ENCODE assay signal across 2 cellular contexts in the genomic region with DNA sequence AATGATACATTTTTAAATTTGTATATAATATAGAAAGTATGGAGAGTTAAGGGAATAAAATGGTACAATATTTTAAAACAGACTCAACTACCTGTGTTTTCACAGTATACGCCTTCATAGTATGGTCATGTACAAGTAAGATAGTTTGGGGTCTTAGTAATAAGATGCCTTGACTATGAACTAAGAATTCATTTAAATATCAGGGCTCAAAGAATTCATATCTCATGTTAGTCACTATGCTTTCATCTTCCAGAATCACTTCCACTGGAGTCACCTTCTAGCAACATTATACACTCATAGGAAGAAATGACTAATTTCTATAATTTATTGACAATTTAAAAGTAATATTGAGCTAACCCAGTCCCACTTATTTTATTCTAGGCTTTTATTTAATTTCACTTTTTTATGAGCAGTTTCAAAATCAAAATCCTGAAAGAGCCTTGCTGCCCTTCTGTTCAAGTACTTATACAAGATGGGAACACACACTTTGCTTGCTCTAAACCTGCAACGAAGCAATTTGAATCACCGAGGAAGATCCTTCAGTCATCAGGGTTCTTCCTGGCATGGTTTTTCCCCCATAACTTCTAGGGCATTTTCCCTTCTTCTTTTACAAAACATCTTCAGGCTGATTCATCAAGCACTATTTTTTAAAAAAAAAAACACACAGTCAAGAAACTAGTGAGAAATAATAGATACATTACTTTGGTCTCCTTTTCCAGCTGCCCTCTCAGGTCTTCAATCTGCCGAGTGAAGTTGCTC.
TF ChIP-seq lines count a peak whose summit lies in the region.

No MANE protein-coding gene starts in this region.

TF ChIP-seq in SK-N-SH, 30 proteins besides CTCF, POLR2A, EP300 and RAD21 (continued from another document):
- TF ChIP-seq, protein P1, sequence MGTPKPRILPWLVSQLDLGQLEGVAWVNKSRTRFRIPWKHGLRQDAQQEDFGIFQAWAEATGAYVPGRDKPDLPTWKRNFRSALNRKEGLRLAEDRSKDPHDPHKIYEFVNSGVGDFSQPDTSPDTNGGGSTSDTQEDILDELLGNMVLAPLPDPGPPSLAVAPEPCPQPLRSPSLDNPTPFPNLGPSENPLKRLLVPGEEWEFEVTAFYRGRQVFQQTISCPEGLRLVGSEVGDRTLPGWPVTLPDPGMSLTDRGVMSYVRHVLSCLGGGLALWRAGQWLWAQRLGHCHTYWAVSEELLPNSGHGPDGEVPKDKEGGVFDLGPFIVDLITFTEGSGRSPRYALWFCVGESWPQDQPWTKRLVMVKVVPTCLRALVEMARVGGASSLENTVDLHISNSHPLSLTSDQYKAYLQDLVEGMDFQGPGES (IDR thresholded peaks at IDR 0.05; ENCODE audit: low read depth, low read length), result no peak
- TF ChIP-seq RCOR1 (IDR thresholded peaks at IDR 0.05; ENCODE audit: low read length) (no peak), YY1 (IDR thresholded peaks at IDR 0.05; ENCODE audit: low read depth) (no peak), ELF1 (IDR thresholded peaks at IDR 0.05) (no peak), MXI1 (IDR thresholded peaks at IDR 0.05; ENCODE audit: low read depth, low read length) (no peak), GABPA (IDR thresholded peaks at IDR 0.05; ENCODE audit: low read depth) (no peak), RFX5 (IDR thresholded peaks at IDR 0.05; ENCODE audit: low read length) (no peak), TAF1 (IDR thresholded peaks at IDR 0.05; ENCODE audit: borderline replicate concordance, low read depth, low read length) (no peak), TEAD4 (IDR thresholded peaks at IDR 0.05; ENCODE audit: borderline replicate concordance, insufficient read depth) (no peak), NFIC (IDR thresholded peaks at IDR 0.05; ENCODE audit: borderline replicate concordance) (no peak), TCF12 (IDR thresholded peaks at IDR 0.05) (no peak), GATA2 (CRISPR knock-in tag; IDR thresholded peaks at IDR 0.05) (no peak)
- TF ChIP-seq, protein P2, sequence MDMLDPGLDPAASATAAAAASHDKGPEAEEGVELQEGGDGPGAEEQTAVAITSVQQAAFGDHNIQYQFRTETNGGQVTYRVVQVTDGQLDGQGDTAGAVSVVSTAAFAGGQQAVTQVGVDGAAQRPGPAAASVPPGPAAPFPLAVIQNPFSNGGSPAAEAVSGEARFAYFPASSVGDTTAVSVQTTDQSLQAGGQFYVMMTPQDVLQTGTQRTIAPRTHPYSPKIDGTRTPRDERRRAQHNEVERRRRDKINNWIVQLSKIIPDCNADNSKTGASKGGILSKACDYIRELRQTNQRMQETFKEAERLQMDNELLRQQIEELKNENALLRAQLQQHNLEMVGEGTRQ (IDR thresholded peaks at IDR 0.05; ENCODE audit: borderline replicate concordance, low read depth, low read length), result no peak
- TF ChIP-seq, protein P3, sequence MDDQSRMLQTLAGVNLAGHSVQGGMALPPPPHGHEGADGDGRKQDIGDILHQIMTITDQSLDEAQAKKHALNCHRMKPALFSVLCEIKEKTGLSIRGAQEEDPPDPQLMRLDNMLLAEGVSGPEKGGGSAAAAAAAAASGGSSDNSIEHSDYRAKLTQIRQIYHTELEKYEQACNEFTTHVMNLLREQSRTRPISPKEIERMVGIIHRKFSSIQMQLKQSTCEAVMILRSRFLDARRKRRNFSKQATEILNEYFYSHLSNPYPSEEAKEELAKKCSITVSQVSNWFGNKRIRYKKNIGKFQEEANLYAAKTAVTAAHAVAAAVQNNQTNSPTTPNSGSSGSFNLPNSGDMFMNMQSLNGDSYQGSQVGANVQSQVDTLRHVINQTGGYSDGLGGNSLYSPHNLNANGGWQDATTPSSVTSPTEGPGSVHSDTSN (IDR thresholded peaks at IDR 0.05), result no peak
- TF ChIP-seq, protein P4, sequence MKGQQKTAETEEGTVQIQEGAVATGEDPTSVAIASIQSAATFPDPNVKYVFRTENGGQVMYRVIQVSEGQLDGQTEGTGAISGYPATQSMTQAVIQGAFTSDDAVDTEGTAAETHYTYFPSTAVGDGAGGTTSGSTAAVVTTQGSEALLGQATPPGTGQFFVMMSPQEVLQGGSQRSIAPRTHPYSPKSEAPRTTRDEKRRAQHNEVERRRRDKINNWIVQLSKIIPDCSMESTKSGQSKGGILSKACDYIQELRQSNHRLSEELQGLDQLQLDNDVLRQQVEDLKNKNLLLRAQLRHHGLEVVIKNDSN (IDR thresholded peaks at IDR 0.05; ENCODE audit: borderline replicate concordance, low read depth), result no peak
TF ChIP-seq in SK-N-SH: peak in this region for 0.

TF ChIP-seq in SK-N-SH treated with all-trans-retinoic acid at 6 μM for 48 hours, 23 proteins besides CTCF, POLR2A, EP300 and RAD21 (continued from another document):
- TF ChIP-seq, protein P5, sequence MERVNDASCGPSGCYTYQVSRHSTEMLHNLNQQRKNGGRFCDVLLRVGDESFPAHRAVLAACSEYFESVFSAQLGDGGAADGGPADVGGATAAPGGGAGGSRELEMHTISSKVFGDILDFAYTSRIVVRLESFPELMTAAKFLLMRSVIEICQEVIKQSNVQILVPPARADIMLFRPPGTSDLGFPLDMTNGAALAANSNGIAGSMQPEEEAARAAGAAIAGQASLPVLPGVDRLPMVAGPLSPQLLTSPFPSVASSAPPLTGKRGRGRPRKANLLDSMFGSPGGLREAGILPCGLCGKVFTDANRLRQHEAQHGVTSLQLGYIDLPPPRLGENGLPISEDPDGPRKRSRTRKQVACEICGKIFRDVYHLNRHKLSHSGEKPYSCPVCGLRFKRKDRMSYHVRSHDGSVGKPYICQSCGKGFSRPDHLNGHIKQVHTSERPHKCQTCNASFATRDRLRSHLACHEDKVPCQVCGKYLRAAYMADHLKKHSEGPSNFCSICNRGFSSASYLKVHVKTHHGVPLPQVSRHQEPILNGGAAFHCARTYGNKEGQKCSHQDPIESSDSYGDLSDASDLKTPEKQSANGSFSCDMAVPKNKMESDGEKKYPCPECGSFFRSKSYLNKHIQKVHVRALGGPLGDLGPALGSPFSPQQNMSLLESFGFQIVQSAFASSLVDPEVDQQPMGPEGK (CRISPR knock-in tag; IDR thresholded peaks at IDR 0.05; ENCODE audit: borderline replicate concordance), result no peak
